In the genomic region with DNA sequence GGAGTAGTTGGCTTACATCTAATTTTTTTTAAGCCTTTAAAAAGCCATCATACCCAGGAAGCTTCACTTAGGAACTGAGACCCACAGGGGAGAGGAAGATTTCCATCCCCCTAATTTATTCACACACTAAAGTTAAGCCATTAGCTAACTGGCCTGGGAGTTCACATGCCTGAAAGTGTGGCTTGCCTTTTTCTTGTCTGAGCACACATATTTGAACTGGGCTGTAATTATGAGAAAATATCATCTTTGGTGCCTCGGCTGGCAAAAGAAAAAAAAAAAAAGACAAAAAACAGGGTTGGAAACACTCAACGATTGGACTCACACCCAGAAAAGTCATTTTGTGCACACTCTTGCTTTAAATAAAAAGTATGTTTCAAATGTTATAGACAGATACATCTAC, we compare ENCODE assay signal across 23 cellular contexts.
"Had no signal": no experiment of that assay in that cellular context is flagged by ENCODE, and none has a peak within 500 bp of the region (broad histone marks: within the 10 kb centered on the region; RNA-seq: fewer than 3 reads in every experiment).

No MANE protein-coding gene starts in this region.

- H3K4me1 Mint-ChIP-seq: activated CD4-positive, alpha-beta memory T cell treated with anti-CD3 and anti-CD28 coated beads, Interleukin-2, amount 10 ng/mL, durations not matched to agents 7 days and 5 days; activated naive CD8-positive, alpha-beta T cell treated with anti-CD3 and anti-CD28 coated beads, Interleukin-2, amount 50 U/mL, for 24 hours; T-helper 17 cell had no signal

- H3K27ac Mint-ChIP-seq: activated CD4-positive, alpha-beta memory T cell treated with anti-CD3 and anti-CD28 coated beads, Interleukin-2, amount 10 ng/mL, durations not matched to agents 7 days and 5 days; activated naive CD8-positive, alpha-beta T cell treated with anti-CD3 and anti-CD28 coated beads, Interleukin-2, amount 50 U/mL, for 24 hours; activated T-cell treated with anti-CD3 and anti-CD28 coated beads, Interleukin-2, amount 50 U/mL, for 72 hours; stimulated activated naive CD8-positive, alpha-beta T cell treated with anti-CD3 and anti-CD28 coated beads, Interleukin-15, Interleukin-2, amounts not matched to agents 100 ng/mL and 50 ng/mL, for 24 hours; T-helper 17 cell had no signal

- H3K36me3 ChIP-seq: sigmoid colon, suprapubic skin, tibial nerve had no signal

- H3K27me3 ChIP-seq: sigmoid colon, suprapubic skin, tibial nerve had no signal

- H3K4me3 ChIP-seq: mucosa of descending colon, sigmoid colon, suprapubic skin, tibial nerve had no signal

- H3K9me3 ChIP-seq: mucosa of descending colon, sigmoid colon, suprapubic skin, tibial nerve had no signal

- ATAC-seq: activated naive CD8-positive, alpha-beta T cell treated with anti-CD3 and anti-CD28 coated beads, Interleukin-2, amount 50 U/mL, for 24 hours; activated T-cell treated with anti-CD3 and anti-CD28 coated beads, Interleukin-2, amount 50 U/mL, for 72 hours; esophagus mucosa; left ventricle myocardium superior; mucosa of descending colon; T-helper 17 cell had no signal

- H3K27ac ChIP-seq: suprapubic skin, tibial nerve had no signal

- H3K27me3 Mint-ChIP-seq: activated CD4-positive, alpha-beta memory T cell treated with anti-CD3 and anti-CD28 coated beads, Interleukin-2, amount 10 ng/mL, durations not matched to agents 7 days and 5 days; activated naive CD8-positive, alpha-beta T cell treated with anti-CD3 and anti-CD28 coated beads, Interleukin-2, amount 50 U/mL, for 24 hours; stimulated activated naive CD8-positive, alpha-beta T cell treated with anti-CD3 and anti-CD28 coated beads, Interleukin-15, Interleukin-2, amounts not matched to agents 100 ng/mL and 50 ng/mL, for 24 hours; T-helper 17 cell had no signal

- H3K4me1 ChIP-seq: suprapubic skin, tibial nerve had no signal

- DNase-seq: activated CD4-positive, alpha-beta memory T cell treated with anti-CD3 and anti-CD28 coated beads, Interleukin-2, amount 10 ng/mL, durations not matched to agents 7 days and 5 days; activated CD4-positive, alpha-beta T cell treated with anti-CD3 and anti-CD28 coated beads for 48 hours; activated CD4-positive, CD25-positive, alpha-beta regulatory T cell; activated effector memory CD4-positive, alpha-beta T cell treated with Interleukin-2 at 50 U/mL for 16 hours; activated naive CD4-positive, alpha-beta T cell treated with anti-CD3 and anti-CD28 coated beads, Interleukin-2, amount 50 U/mL, for 16 hours; activated naive CD8-positive, alpha-beta T cell treated with anti-CD3 and anti-CD28 coated beads, Interleukin-2, amount 50 U/mL, for 24 hours; activated T-cell treated with anti-CD3 and anti-CD28 coated beads, Interleukin-2, amount 50 U/mL, for 72 hours; aorta; central memory CD4-positive, alpha-beta T cell; dermis blood vessel endothelial cell; effector memory CD4-positive, alpha-beta T cell; hypothalamus; left ventricle myocardium superior; mammary epithelial cell; mucosa of descending colon; retina; sigmoid colon; stimulated activated CD4-positive, alpha-beta T cell treated with anti-CD3 and anti-CD28 coated beads, Interleukin-4, amount 100 ng/mL, for 1 hour; T-helper 17 cell had no signal

- H3K9me3 Mint-ChIP-seq: activated naive CD8-positive, alpha-beta T cell treated with anti-CD3 and anti-CD28 coated beads, Interleukin-2, amount 50 U/mL, for 24 hours had no signal

- H3K4me3 Mint-ChIP-seq: activated CD4-positive, alpha-beta memory T cell treated with anti-CD3 and anti-CD28 coated beads, Interleukin-2, amount 10 ng/mL, durations not matched to agents 7 days and 5 days; activated naive CD8-positive, alpha-beta T cell treated with anti-CD3 and anti-CD28 coated beads, Interleukin-2, amount 50 U/mL, for 24 hours; activated T-cell treated with anti-CD3 and anti-CD28 coated beads, Interleukin-2, amount 50 U/mL, for 72 hours; stimulated activated naive CD8-positive, alpha-beta T cell treated with anti-CD3 and anti-CD28 coated beads, Interleukin-15, Interleukin-2, amounts not matched to agents 100 ng/mL and 50 ng/mL, for 24 hours; T-helper 17 cell had no signal
